Comparison of ENCODE assay signal across 1 cellular context in the genomic region with DNA sequence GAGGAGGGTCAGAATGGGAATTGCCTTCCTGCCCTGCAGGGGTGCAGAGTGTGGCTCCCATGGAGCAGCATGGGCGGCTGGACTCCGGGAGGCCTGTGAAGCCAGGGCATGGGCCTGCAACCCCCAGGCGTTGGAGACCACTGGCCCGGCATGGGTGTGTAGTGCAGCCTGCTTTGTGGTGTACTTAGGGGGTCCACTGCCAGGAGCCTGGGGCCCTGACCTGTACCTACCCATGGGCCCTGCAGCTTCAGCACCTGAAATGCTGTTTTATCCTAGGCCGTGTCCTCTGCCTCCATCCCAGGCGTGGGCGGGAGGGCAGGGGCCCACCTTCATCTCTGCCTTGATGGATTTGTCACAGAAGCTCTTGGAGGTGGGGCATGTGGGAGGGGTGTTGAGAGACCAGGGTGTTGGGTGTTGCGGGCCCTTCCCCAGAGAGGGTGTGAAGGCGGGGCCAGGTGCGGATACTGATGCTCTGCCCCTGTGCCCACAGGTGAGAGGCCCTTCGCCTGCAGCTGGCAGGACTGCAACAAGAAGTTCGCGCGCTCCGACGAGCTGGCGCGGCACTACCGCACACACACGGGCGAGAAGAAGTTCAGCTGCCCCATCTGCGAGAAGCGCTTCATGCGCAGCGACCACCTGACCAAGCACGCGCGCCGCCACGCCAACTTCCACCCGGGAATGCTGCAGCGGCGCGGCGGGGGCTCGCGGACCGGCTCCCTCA.
TF ChIP-seq lines count a peak whose summit lies in the region.

No MANE protein-coding gene starts in this region.

TF ChIP-seq in H1, 55 proteins besides CTCF, POLR2A, EP300 and RAD21:
- no peak for TF ChIP-seq HDAC6 (IDR thresholded peaks at IDR 0.05; ENCODE audit: low read depth, low read length)
- no peak for TF ChIP-seq SP2 (IDR thresholded peaks at IDR 0.05; ENCODE audit: low read length)
- no peak for TF ChIP-seq NRF1 (IDR thresholded peaks at IDR 0.05; ENCODE audit: low read depth, low read length)
- TF ChIP-seq YY1 (IDR thresholded peaks at IDR 0.05; ENCODE audit: low read depth, low read length): no peak
- TF ChIP-seq NANOG (IDR thresholded peaks at IDR 0.05; ENCODE audit: insufficient read depth, low read depth, low read length, poor library complexity, severe bottlenecking): no peak
- no peak for TF ChIP-seq TAF1 (IDR thresholded peaks at IDR 0.05; ENCODE audit: low read depth, low read length)
- TF ChIP-seq, protein P1, sequence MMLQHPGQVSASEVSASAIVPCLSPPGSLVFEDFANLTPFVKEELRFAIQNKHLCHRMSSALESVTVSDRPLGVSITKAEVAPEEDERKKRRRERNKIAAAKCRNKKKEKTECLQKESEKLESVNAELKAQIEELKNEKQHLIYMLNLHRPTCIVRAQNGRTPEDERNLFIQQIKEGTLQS (IDR thresholded peaks at IDR 0.05; ENCODE audit: insufficient read depth, low read depth, low read length): no peak
- TF ChIP-seq KDM5A (IDR thresholded peaks at IDR 0.05; ENCODE audit: low read length): no peak
TF ChIP-seq in H1: peak in this region for 0.
